ENCODE assay signal across 32 cellular contexts in the genomic region with DNA sequence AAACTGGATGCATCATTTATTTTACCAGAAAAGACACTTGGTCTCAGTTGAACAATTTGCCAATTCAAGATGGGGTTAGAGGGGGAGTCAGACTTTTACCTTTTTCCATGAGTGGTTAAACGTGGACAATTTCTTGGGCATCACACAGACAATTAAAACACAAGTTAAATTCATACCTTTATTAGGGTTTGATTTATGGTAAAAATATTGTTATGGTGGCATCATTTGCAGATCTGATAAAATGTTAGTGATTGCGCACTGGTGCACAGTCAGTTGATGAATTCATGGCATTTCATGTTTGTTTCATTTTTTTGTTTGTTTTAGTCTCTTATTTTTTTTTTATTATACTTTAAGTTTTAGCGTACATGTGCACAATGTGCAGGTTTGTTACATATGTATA.
DNase-seq lines count a peak whose midpoint lies in the region; ATAC-seq, FAIRE-seq and TF ChIP-seq lines count a peak whose summit lies in the region.
"Had no signal": no experiment of that assay in that cellular context is flagged by ENCODE, and none has a peak within 500 bp of the region (broad histone marks: within the 10 kb centered on the region; RNA-seq: fewer than 3 reads in every experiment).

No MANE protein-coding gene starts in this region.

- H3K4me2 ChIP-seq in GM12878 (ENCODE audit: control insufficient read depth, insufficient read depth), result no peak overlapping the region
- no peak overlapping the region for H3K4me2 ChIP-seq in osteoblast (ENCODE audit: insufficient read depth, low read length)
- H3K4me2 ChIP-seq: A549; BLaER1; BLaER1 treated with 17β-estradiol and CSF1 and Interleukin-3, amounts not matched to agents 10 nM and 100 nM had no signal

- H2AFZ ChIP-seq in GM12878 (ENCODE audit: control insufficient read depth, low read depth, low read length) (no peak overlapping the region), osteoblast (ENCODE audit: low read length) (no peak overlapping the region)

- WGBS in GM12878 (ENCODE audit: insufficient coverage, insufficient replicate concordance, low lambda C conversion rate, missing lambda C conversion rate), result 48% methylated on average over 3 of the region's 3 CpGs

- H4K20me1 ChIP-seq in GM12878 (ENCODE audit: control insufficient read depth, insufficient read depth), result no peaks in the 10 kb centered on the region
- no peaks in the 10 kb centered on the region for H4K20me1 ChIP-seq in osteoblast (ENCODE audit: insufficient read depth, low read length)
- H4K20me1 ChIP-seq: BLaER1; BLaER1 treated with 17β-estradiol and CSF1 and Interleukin-3, amounts not matched to agents 10 nM and 100 nM had no signal

- H3K27ac ChIP-seq in GM12878 (ENCODE audit: control insufficient read depth, insufficient read depth) (no peak overlapping the region), osteoblast (ENCODE audit: low read depth, low read length) (no peak overlapping the region)
- H3K27ac ChIP-seq: 22Rv1; A549; BLaER1; BLaER1 treated with 17β-estradiol and CSF1 and Interleukin-3, amounts not matched to agents 10 nM and 100 nM; C4-2B had no signal

- in situ Hi-C loops in GM12878 (cut with MboI), result no loop called here

- no peaks in the 10 kb centered on the region for H3K27me3 ChIP-seq in GM12878 (replicated peaks in 1 of 2; ENCODE audit: control insufficient read depth in 2 of 2, insufficient read depth in 2 of 2, low read length in 1 of 2)
- no peaks in the 10 kb centered on the region for H3K27me3 ChIP-seq in osteoblast (ENCODE audit: insufficient read depth, low read length)
- H3K27me3 ChIP-seq: BE2C; BLaER1; BLaER1 treated with 17β-estradiol and CSF1 and Interleukin-3, amounts not matched to agents 10 nM and 100 nM had no signal

- TF ChIP-seq CTCF in GM12878 (IDR thresholded peaks at IDR 0.05 in 2 of 3, conservative IDR thresholded peaks at IDR 0.05 in 1 of 3; ENCODE audit: control insufficient read depth in 2 of 3, extremely low read depth in 1 of 3, insufficient read depth in 1 of 3, low read depth in 3 of 3, low read length in 3 of 3) (no peak), osteoblast (IDR thresholded peaks at IDR 0.05; ENCODE audit: extremely low read depth, low read depth, low read length) (no peak), subcutaneous adipose tissue (IDR thresholded peaks at IDR 0.05; ENCODE audit: low read depth) (peak; percentile 64)

- CTCF ChIA-PET in GM12878 (lab: Yijun Ruan, JAX), result no interaction called here

- H3K36me3 ChIP-seq in GM12878 (ENCODE audit: control insufficient read depth in 2 of 2, insufficient read depth in 2 of 2, low read length in 1 of 2) (no peaks in the 10 kb centered on the region), osteoblast (ENCODE audit: insufficient read depth, low read length) (no peaks in the 10 kb centered on the region)
- H3K36me3 ChIP-seq: BE2C; BLaER1; BLaER1 treated with 17β-estradiol and CSF1 and Interleukin-3, amounts not matched to agents 10 nM and 100 nM had no signal

- POLR2A ChIA-PET in GM12878 (lab: Charles Lee), result no interaction called here

- ATAC-seq in GM12878 (no peak), HG03565 (IDR thresholded peaks at IDR 0.05; ENCODE audit: unreplicated experiment) (no peak), HG02884 (IDR thresholded peaks at IDR 0.05; ENCODE audit: unreplicated experiment) (no peak)
- ATAC-seq: A549; CD8-positive, alpha-beta T cell had no signal

- H3K9ac ChIP-seq in GM12878 (ENCODE audit: control insufficient read depth, insufficient read depth, low read length), result no peak overlapping the region
- H3K9ac ChIP-seq: BLaER1; BLaER1 treated with 17β-estradiol and CSF1 and Interleukin-3, amounts not matched to agents 10 nM and 100 nM had no signal

- TF ChIP-seq RAD21 in GM12878 (IDR thresholded peaks at IDR 0.05; ENCODE audit: insufficient read depth, low read depth, low read length), result no peak

- H3K4me1 ChIP-seq in GM12878 (ENCODE audit: control insufficient read depth, insufficient read depth, low read length), result no peaks in the 10 kb centered on the region
- no peaks in the 10 kb centered on the region for H3K4me1 ChIP-seq in osteoblast (ENCODE audit: insufficient read depth, low read length)
- H3K4me1 ChIP-seq: A549; BE2C; BLaER1; BLaER1 treated with 17β-estradiol and CSF1 and Interleukin-3, amounts not matched to agents 10 nM and 100 nM; Caco-2 had no signal

- intact Hi-C loops in GM12878 (cut with micrococcal nuclease; ENCODE audit: unreplicated experiment), result no loop called here

- RAD21 ChIA-PET in GM12878 (lab: Charles Lee; ENCODE audit: unreplicated experiment), result no interaction called here

- H3K79me2 ChIP-seq in GM12878 (ENCODE audit: control insufficient read depth, insufficient read depth, low read length) (no peaks in the 10 kb centered on the region), osteoblast (ENCODE audit: insufficient read depth, low read length) (no peaks in the 10 kb centered on the region)

- H3K4me3 ChIP-seq in GM12878, result no peak overlapping the region
- H3K4me3 ChIP-seq in osteoblast (ENCODE audit: insufficient read depth, low read length), result no peak overlapping the region
- H3K4me3 ChIP-seq: A549; BLaER1; BLaER1 treated with 17β-estradiol and CSF1 and Interleukin-3, amounts not matched to agents 10 nM and 100 nM had no signal

- DNase-seq in GM12878 (ENCODE audit: low read depth, low spot score) (no peak), osteoblast (ENCODE audit: insufficient read length, low spot score, missing footprints) (peak; percentile 60), NCI-H1930 (lab: John Stamatoyannopoulos, UW) (no peak)
- DNase-seq: 8988T; ACHN; AML-193; BE2C; C1 segment of cervical spinal cord; Caco-2; Calu3; CD4-positive, alpha-beta memory T cell; CD4-positive, alpha-beta T cell; CD4-positive, CD25-positive, alpha-beta regulatory T cell; CD8-positive, alpha-beta memory T cell; CD8-positive, alpha-beta T cell; COR-L47; DMS 273 treated with DMSO at 0.1 percent for 48 hours; DMS153; DMS53; DMS79; DMS79 treated with DMSO at 0.1 percent for 48 hours; DND-41; EL had no signal

- TF ChIP-seq EP300 in GM12878 (IDR thresholded peaks at IDR 0.05; ENCODE audit: borderline replicate concordance in 1 of 2, control insufficient read depth in 1 of 2, low read depth in 2 of 2, low read length in 2 of 2), result no peak

- SMC1A ChIA-PET in GM12878 (lab: Charles Lee; ENCODE audit: uncharacterized antibody, unreplicated experiment), result no interaction called here

- TF ChIP-seq POLR2A in GM12878 (IDR thresholded peaks at IDR 0.05; ENCODE audit: low read depth, low read length), result no peak

- BruUV-seq in GM12878 (replicated peaks; lab: Mats Ljungman, UMichigan), result no TSS peak

- H3K9me3 ChIP-seq in GM12878 (replicated peaks; ENCODE audit: control insufficient read depth, insufficient read depth, low read length), result no peaks in the 10 kb centered on the region
- H3K9me3 ChIP-seq in osteoblast (ENCODE audit: low read depth, low read length), result no peaks in the 10 kb centered on the region
- H3K9me3 ChIP-seq: A549; BE2C; BLaER1; BLaER1 treated with 17β-estradiol and CSF1 and Interleukin-3, amounts not matched to agents 10 nM and 100 nM; Caco-2 had no signal

- FAIRE-seq in GM12878 (lab: Jason Lieb, UNC), result no peak
- FAIRE-seq: A549, D721Med had no signal

TF ChIP-seq in GM12878, 131 proteins besides CTCF, POLR2A, EP300 and RAD21 (continues in another document):
- TF ChIP-seq BCL3 (IDR thresholded peaks at IDR 0.05; ENCODE audit: borderline replicate concordance, insufficient read depth, low read depth, low read length, poor library complexity, severe bottlenecking) (no peak), ZZZ3 (IDR thresholded peaks at IDR 0.05; ENCODE audit: control insufficient read depth, insufficient read length, low read depth) (no peak), NFXL1 (IDR thresholded peaks at IDR 0.05; ENCODE audit: borderline replicate concordance) (peak; percentile 73; the same call in 1 of the 2 replicates), ETV6 (conservative IDR thresholded peaks at IDR 0.05 in 1 of 2, IDR thresholded peaks at IDR 0.05 in 1 of 2; ENCODE audit: borderline replicate concordance in 1 of 2, low read depth in 1 of 2) (peak in 1 of 2 experiments; percentile 80; a peak in 2 of 4 replicates), SMAD1 (IDR thresholded peaks at IDR 0.05; ENCODE audit: low read depth, partially characterized antibody) (no peak), KLF5 (IDR thresholded peaks at IDR 0.05; ENCODE audit: partially characterized antibody) (no peak), MEF2B (IDR thresholded peaks at IDR 0.05; ENCODE audit: partially characterized antibody, poor library complexity, severe bottlenecking) (no peak), ZNF24 (IDR thresholded peaks at IDR 0.05) (no peak), SREBF1 (IDR thresholded peaks at IDR 0.05; ENCODE audit: low read length) (no peak), SIN3A (IDR thresholded peaks at IDR 0.05; ENCODE audit: low read depth, low read length) (no peak), FOS (IDR thresholded peaks at IDR 0.05; ENCODE audit: borderline replicate concordance, extremely low read depth, insufficient read length) (no peak), RFX5 (IDR thresholded peaks at IDR 0.05; ENCODE audit: low read depth, low read length) (no peak), ZNF217 (IDR thresholded peaks at IDR 0.05) (no peak)
